In the genomic region with DNA sequence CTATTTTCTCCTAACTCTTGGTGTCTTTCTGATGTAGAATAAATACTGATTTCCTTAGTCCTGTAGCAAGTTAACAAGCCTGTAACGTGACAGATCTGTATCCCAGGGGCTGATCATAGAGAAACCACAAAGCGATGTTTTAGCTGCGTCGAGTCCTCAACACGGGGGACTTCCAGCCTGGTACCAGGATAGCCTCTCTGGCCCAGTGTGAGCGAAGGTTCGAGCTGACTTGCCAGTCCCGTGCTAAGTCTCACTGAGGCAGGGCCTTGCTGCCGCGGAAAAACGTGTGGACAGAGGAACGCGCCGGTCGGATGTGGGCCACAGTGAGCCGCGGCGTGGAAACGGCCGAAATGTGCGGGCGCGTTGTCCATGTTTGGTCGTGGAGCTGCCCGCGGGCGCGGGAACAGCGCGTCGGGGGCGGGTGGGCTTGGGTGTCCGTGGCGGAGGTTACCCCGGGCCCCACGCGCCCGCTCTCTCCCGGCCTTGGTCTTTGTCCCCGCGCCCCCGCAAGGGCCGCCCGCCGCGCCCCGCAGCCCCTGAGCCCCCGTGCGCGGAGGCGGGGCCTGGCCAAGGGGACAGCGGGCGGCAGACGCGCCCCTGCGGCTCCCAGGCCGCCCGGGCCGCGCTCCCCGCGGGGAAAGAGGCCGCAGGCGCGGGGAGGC, we compare ENCODE assay signal across 8 cellular contexts. TPM values are rescaled to one million over a fixed set of nuclear protein-coding genes. Genes with fewer than 3 reads are reported as not detected.
DNase-seq lines count a peak whose midpoint lies in the region; ATAC-seq and TF ChIP-seq lines count a peak whose summit lies in the region.

No MANE protein-coding gene starts in this region.

- ATAC-seq in GM21360 (IDR thresholded peaks at IDR 0.05; ENCODE audit: unreplicated experiment), result peak; percentile 6
- ATAC-seq in HG02970 (IDR thresholded peaks at IDR 0.05; ENCODE audit: low FRiP score, unreplicated experiment), result no peak

- peak; percentile 40 for DNase-seq in activated T-cell treated with anti-CD3 and anti-CD28 coated beads, Interleukin-2, amount 50 U/mL, for 24 hours
- DNase-seq in glutamatergic neuron (peak; percentile 34), posterior cingulate gyrus (peak in 6 of 10 donors; percentile 29 to 88 (median 67)), NCI-H2081 (lab: John Stamatoyannopoulos, UW) (no peak), DMS 273 treated with DMSO at 0.1 percent for 48 hours (lab: John Stamatoyannopoulos, UW) (no peak)
- DNase-seq in activated effector memory CD4-positive, alpha-beta T cell treated with anti-CD3 and anti-CD28 coated beads, Interleukin-2, amount 50 U/mL, for 16 hours, result no peak

- H3K27me3 Mint-ChIP-seq in activated T-cell treated with anti-CD3 and anti-CD28 coated beads, Interleukin-2, amount 50 U/mL, for 24 hours, result peaks cover 42% of the 10 kb centered on the region
- H3K27me3 Mint-ChIP-seq in glutamatergic neuron (ENCODE audit: unreplicated experiment), result peaks cover 9% of the 10 kb centered on the region

- intact Hi-C loops in posterior cingulate gyrus (cut with DNase I), result loop anchor here (1.0 to 5.0 kb wide), 4 partner anchors 30 to 110 kb away; no protein-coding TSS in a partner anchor

- no peak for TF ChIP-seq CTCF in glutamatergic neuron (IDR thresholded peaks at IDR 0.05; ENCODE audit: partially characterized antibody, unreplicated experiment)

- H3K4me3 Mint-ChIP-seq in activated T-cell treated with anti-CD3 and anti-CD28 coated beads, Interleukin-2, amount 50 U/mL, for 24 hours, result peak overlapping the region; percentile 57
- H3K4me3 Mint-ChIP-seq in glutamatergic neuron (ENCODE audit: unreplicated experiment), result peak overlapping the region; percentile 75

- H3K36me3 Mint-ChIP-seq in activated T-cell treated with anti-CD3 and anti-CD28 coated beads, Interleukin-2, amount 50 U/mL, for 24 hours (ENCODE audit: low read depth), result no peaks in the 10 kb centered on the region
- peaks cover 9% of the 10 kb centered on the region for H3K36me3 Mint-ChIP-seq in glutamatergic neuron (ENCODE audit: unreplicated experiment)

- H3K9me3 Mint-ChIP-seq in activated T-cell treated with anti-CD3 and anti-CD28 coated beads, Interleukin-2, amount 50 U/mL, for 24 hours, result no peaks in the 10 kb centered on the region
- H3K9me3 Mint-ChIP-seq in glutamatergic neuron (ENCODE audit: unreplicated experiment), result peaks cover 3% of the 10 kb centered on the region

- peaks cover 20% of the 10 kb centered on the region for H3K4me1 Mint-ChIP-seq in activated T-cell treated with anti-CD3 and anti-CD28 coated beads, Interleukin-2, amount 50 U/mL, for 24 hours (ENCODE audit: low read depth)
- peaks cover 19% of the 10 kb centered on the region for H3K4me1 Mint-ChIP-seq in glutamatergic neuron (ENCODE audit: low read depth, unreplicated experiment)

- peak overlapping the region; percentile 38 for H3K27ac Mint-ChIP-seq in activated T-cell treated with anti-CD3 and anti-CD28 coated beads, Interleukin-2, amount 50 U/mL, for 24 hours
- H3K27ac Mint-ChIP-seq in glutamatergic neuron (ENCODE audit: unreplicated experiment), result peak overlapping the region; percentile 45

RNA-seq across cellular contexts. Expression of a gene that starts 0.5 kb away (rescaled TPM):
- total RNA-seq in glutamatergic neuron (ENCODE audit: unreplicated experiment), result 73.6 TPM

Comparison
In these comparisons a context has a peak if more than half of its experiments do, and no peak if none do; other contexts are left out.
1. DNase-seq: peak in activated T-cell treated with anti-CD3 and anti-CD28 coated beads, Interleukin-2, amount 50 U/mL, for 24 hours (single experiment), glutamatergic neuron (single experiment) and posterior cingulate gyrus (6 of 10); none in activated effector memory CD4-positive, alpha-beta T cell treated with anti-CD3 and anti-CD28 coated beads, Interleukin-2, amount 50 U/mL, for 16 hours (single experiment), NCI-H2081 (0 of 2) and DMS 273 treated with DMSO at 0.1 percent for 48 hours (single experiment).